Comparison of ENCODE assay signal across 12 cellular contexts in the genomic region with DNA sequence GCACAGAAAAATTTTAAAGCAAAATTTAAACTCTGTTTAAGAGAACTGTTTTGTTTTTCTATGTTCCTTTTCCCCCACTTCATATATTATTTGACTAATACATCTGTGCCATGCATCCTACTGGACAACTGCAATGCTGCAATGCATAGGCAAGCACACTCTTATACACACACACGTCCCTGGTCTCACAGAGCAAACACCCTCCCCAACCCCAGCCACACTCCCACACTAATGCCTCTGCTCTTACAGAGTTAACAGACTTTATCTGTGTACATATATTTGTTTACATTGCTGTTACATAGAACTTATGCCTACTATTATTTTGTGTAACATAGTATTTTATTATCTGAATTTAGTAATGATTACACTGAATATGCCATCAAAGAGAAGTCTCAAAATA.
"Had no signal": no experiment of that assay in that cellular context is flagged by ENCODE, and none has a peak within 500 bp of the region (broad histone marks: within the 10 kb centered on the region; RNA-seq: fewer than 3 reads in every experiment).

No MANE protein-coding gene starts in this region.

- DNase-seq: activated CD4-positive, alpha-beta memory T cell treated with anti-CD3 and anti-CD28 coated beads for 36 hours; activated CD4-positive, alpha-beta T cell treated with anti-CD3 and anti-CD28 coated beads for 36 hours; activated CD8-positive, alpha-beta memory T cell treated with anti-CD3 and anti-CD28 coated beads, Interleukin-2, amount 10 ng/mL, durations not matched to agents 7 days and 5 days; activated naive CD4-positive, alpha-beta T cell treated with anti-CD3 and anti-CD28 coated beads for 36 hours; activated T-cell treated with anti-CD3 and anti-CD28 coated beads, Interleukin-2, amount 50 U/mL, for 1 hour; adrenal gland; left colon; lower lobe of right lung; midbrain; pancreas; stimulated activated CD4-positive, alpha-beta T cell treated with anti-CD3 and anti-CD28 coated beads, Interleukin-2, amount 100 ng/mL, for 48 hours had no signal

- H3K36me3 ChIP-seq: adrenal gland, lower lobe of right lung, pancreas had no signal

- H3K4me1 ChIP-seq: pancreas had no signal

- H3K4me3 ChIP-seq: adrenal gland, lower lobe of right lung, pancreas had no signal

- ATAC-seq: left colon; pancreas; stimulated activated memory B cell treated with anti-CD40 and anti-IgM and Interleukin-4, amounts not matched to agents 10 μg/mL and 1 μg/mL and 100 μg/mL, for 72 hours had no signal

- H3K27ac ChIP-seq: adrenal gland, lower lobe of right lung, pancreas had no signal

- H3K27me3 ChIP-seq: adrenal gland, pancreas had no signal

- H3K9me3 ChIP-seq: adrenal gland, lower lobe of right lung, pancreas had no signal
